ENCODE assay signal across 31 cellular contexts in genomic region chr20:47851774-47852173, GRCh38.
"Had no signal": no experiment of that assay in that cellular context is flagged by ENCODE, and none has a peak within 500 bp of the region (broad histone marks: within the 10 kb centered on the region; RNA-seq: fewer than 3 reads in every experiment).

No MANE protein-coding gene starts in this region.

- H3K4me3 ChIP-seq: ascending aorta, breast epithelium, cardiac muscle cell, coronary artery had no signal

- H3K27me3 Mint-ChIP-seq: activated naive CD8-positive, alpha-beta T cell treated with anti-CD3 and anti-CD28 coated beads, Interleukin-2, amount 10 ng/mL, durations not matched to agents 7 days and 5 days had no signal

- H3K9me3 ChIP-seq: ascending aorta had no signal

- ATAC-seq: activated CD4-positive, CD25-positive, alpha-beta regulatory T cell treated with anti-CD3 and anti-CD28 coated beads, Interleukin-2, amount 50 U/mL, for 24 hours; activated naive CD4-positive, alpha-beta T cell treated with anti-CD3 and anti-CD28 coated beads, Interleukin-2, amount 50 U/mL, for 72 hours; activated T-cell treated with anti-CD3 and anti-CD28 coated beads, Interleukin-2, amount 50 U/mL, for 72 hours; effector memory CD8-positive, alpha-beta T cell; esophagus mucosa; T-helper 17 cell had no signal

- H3K36me3 ChIP-seq: ascending aorta, breast epithelium, cardiac muscle cell, WERI-Rb-1 had no signal

- H3K4me1 ChIP-seq: ascending aorta, breast epithelium had no signal

- H3K4me1 Mint-ChIP-seq: activated naive CD4-positive, alpha-beta T cell treated with anti-CD3 and anti-CD28 coated beads, Interleukin-2, amount 10 ng/mL, durations not matched to agents 7 days and 5 days; activated naive CD8-positive, alpha-beta T cell treated with anti-CD3 and anti-CD28 coated beads, Interleukin-2, amount 10 ng/mL, durations not matched to agents 7 days and 5 days had no signal

- H3K27ac ChIP-seq: ascending aorta, breast epithelium, cardiac muscle cell, coronary artery, epithelial cell of prostate, WERI-Rb-1 had no signal

- DNase-seq: activated B cell treated with CpG ODN at 0.5 μM for 24 hours; activated CD4-positive, alpha-beta memory T cell treated with anti-CD3 and anti-CD28 coated beads, Interleukin-2, amount 10 ng/mL, durations not matched to agents 7 days and 5 days; activated CD4-positive, alpha-beta T cell treated with anti-CD3 and anti-CD28 coated beads for 48 hours; activated CD8-positive, alpha-beta memory T cell treated with anti-CD3 and anti-CD28 coated beads, Interleukin-2, amount 50 U/mL, for 48 hours; activated gamma-delta T cell; activated naive CD4-positive, alpha-beta T cell; activated naive CD4-positive, alpha-beta T cell treated with anti-CD3 and anti-CD28 coated beads, Interleukin-2, amount 10 ng/mL, durations not matched to agents 7 days and 5 days; activated naive CD8-positive, alpha-beta T cell treated with anti-CD3 and anti-CD28 coated beads, Interleukin-2, amount 10 ng/mL, durations not matched to agents 7 days and 5 days; activated T-cell treated with anti-CD3 and anti-CD28 coated beads for 4 hours; activated T-cell treated with anti-CD3 and anti-CD28 coated beads, Interleukin-2, amount 50 U/mL, for 24 hours; activated T-cell treated with anti-CD3 and anti-CD28 coated beads, Interleukin-2, amount 50 U/mL, for 72 hours; central memory CD4-positive, alpha-beta T cell; effector CD4-positive, alpha-beta T cell; effector memory CD8-positive, alpha-beta T cell; foreskin fibroblast; head of caudate nucleus; T-helper 1 cell; T-helper 17 cell; T1000; WERI-Rb-1 had no signal

- H3K4me3 Mint-ChIP-seq: activated B cell treated with CpG ODN at 0.5 μM for 24 hours; activated CD4-positive, alpha-beta memory T cell treated with anti-CD3 and anti-CD28 coated beads, Interleukin-2, amount 10 ng/mL, durations not matched to agents 7 days and 5 days; activated naive CD4-positive, alpha-beta T cell treated with anti-CD3 and anti-CD28 coated beads, Interleukin-2, amount 10 ng/mL, durations not matched to agents 7 days and 5 days; activated naive CD8-positive, alpha-beta T cell treated with anti-CD3 and anti-CD28 coated beads, Interleukin-2, amount 10 ng/mL, durations not matched to agents 7 days and 5 days; activated T-cell treated with anti-CD3 and anti-CD28 coated beads, Interleukin-2, amount 50 U/mL, for 24 hours; activated T-cell treated with anti-CD3 and anti-CD28 coated beads, Interleukin-2, amount 50 U/mL, for 72 hours; brain; dendritic cell treated with granulocyte-macrophage colony-stimulating factor and Interleukin-4, amounts not matched to agents 40 ng/mL and 50 ng/mL, for 4 days; effector memory CD8-positive, alpha-beta T cell; T-helper 17 cell; T-helper 2 cell treated with Interferon-gamma antibody and Interleukin-4, amounts not matched to agents 5 μg/mL and 100 μg/mL, for 36 hours had no signal

- H3K36me3 Mint-ChIP-seq: activated naive CD4-positive, alpha-beta T cell treated with anti-CD3 and anti-CD28 coated beads, Interleukin-2, amount 10 ng/mL, durations not matched to agents 7 days and 5 days; activated naive CD4-positive, alpha-beta T cell treated with anti-CD3 and anti-CD28 coated beads, Interleukin-2, amount 50 U/mL, for 72 hours; activated naive CD8-positive, alpha-beta T cell treated with anti-CD3 and anti-CD28 coated beads, Interleukin-2, amount 10 ng/mL, durations not matched to agents 7 days and 5 days; brain had no signal

- H3K9me3 Mint-ChIP-seq: activated B cell treated with CpG ODN at 0.5 μM for 24 hours; activated CD4-positive, alpha-beta memory T cell treated with anti-CD3 and anti-CD28 coated beads, Interleukin-2, amount 10 ng/mL, durations not matched to agents 7 days and 5 days; activated naive CD4-positive, alpha-beta T cell treated with anti-CD3 and anti-CD28 coated beads, Interleukin-2, amount 10 ng/mL, durations not matched to agents 7 days and 5 days; activated naive CD4-positive, alpha-beta T cell treated with anti-CD3 and anti-CD28 coated beads, Interleukin-2, amount 50 U/mL, for 72 hours; activated naive CD8-positive, alpha-beta T cell treated with anti-CD3 and anti-CD28 coated beads, Interleukin-2, amount 10 ng/mL, durations not matched to agents 7 days and 5 days; activated T-cell treated with anti-CD3 and anti-CD28 coated beads, Interleukin-2, amount 50 U/mL, for 24 hours; activated T-cell treated with anti-CD3 and anti-CD28 coated beads, Interleukin-2, amount 50 U/mL, for 72 hours; dendritic cell treated with granulocyte-macrophage colony-stimulating factor and Interleukin-4, amounts not matched to agents 40 ng/mL and 50 ng/mL, for 4 days; effector memory CD8-positive, alpha-beta T cell; T-helper 2 cell treated with Interferon-gamma antibody and Interleukin-4, amounts not matched to agents 5 μg/mL and 100 μg/mL, for 36 hours had no signal

- H3K27ac Mint-ChIP-seq: activated B cell treated with CpG ODN at 0.5 μM for 24 hours; activated CD4-positive, alpha-beta memory T cell treated with anti-CD3 and anti-CD28 coated beads, Interleukin-2, amount 10 ng/mL, durations not matched to agents 7 days and 5 days; activated naive CD4-positive, alpha-beta T cell treated with anti-CD3 and anti-CD28 coated beads, Interleukin-2, amount 10 ng/mL, durations not matched to agents 7 days and 5 days; activated naive CD4-positive, alpha-beta T cell treated with anti-CD3 and anti-CD28 coated beads, Interleukin-2, amount 50 U/mL, for 72 hours; activated naive CD8-positive, alpha-beta T cell treated with anti-CD3 and anti-CD28 coated beads, Interleukin-2, amount 10 ng/mL, durations not matched to agents 7 days and 5 days; activated T-cell treated with anti-CD3 and anti-CD28 coated beads, Interleukin-2, amount 50 U/mL, for 24 hours; activated T-cell treated with anti-CD3 and anti-CD28 coated beads, Interleukin-2, amount 50 U/mL, for 72 hours; dendritic cell treated with granulocyte-macrophage colony-stimulating factor and Interleukin-4, amounts not matched to agents 40 ng/mL and 50 ng/mL, for 4 days; effector memory CD8-positive, alpha-beta T cell; T-helper 17 cell; T-helper 2 cell treated with Interferon-gamma antibody and Interleukin-4, amounts not matched to agents 5 μg/mL and 100 μg/mL, for 36 hours had no signal
